ENCODE assay signal across 14 cellular contexts in genomic region chr3:18438586-18438985, GRCh38. TPM values are rescaled to one million over a fixed set of nuclear protein-coding genes. Genes with fewer than 3 reads are reported as not detected.
A peak's percentile ranks its signal among the peaks of the same experiment; 100 is the strongest.
DNase-seq lines count a peak whose midpoint lies in the region; ATAC-seq lines count a peak whose summit lies in the region.
"Had no signal": no experiment of that assay in that cellular context is flagged by ENCODE, and none has a peak within 500 bp of the region (broad histone marks: within the 10 kb centered on the region; RNA-seq: fewer than 3 reads in every experiment).

No MANE protein-coding gene starts in this region.

- H3K36me3 Mint-ChIP-seq in IgD-negative memory B cell: no peaks in the 10 kb centered on the region
- peaks cover 2% of the 10 kb centered on the region for H3K36me3 Mint-ChIP-seq in activated naive CD4-positive, alpha-beta T cell treated with anti-CD3 and anti-CD28 coated beads, Interleukin-2, amount 50 U/mL, for 24 hours
- H3K36me3 Mint-ChIP-seq: brain had no signal

- H3K27me3 Mint-ChIP-seq in IgD-negative memory B cell: peaks cover 3% of the 10 kb centered on the region
- H3K27me3 Mint-ChIP-seq in activated naive CD4-positive, alpha-beta T cell treated with anti-CD3 and anti-CD28 coated beads, Interleukin-2, amount 50 U/mL, for 24 hours: no peaks in the 10 kb centered on the region

- H3K4me1 Mint-ChIP-seq in IgD-negative memory B cell: peaks cover 18 to 40% (median 21%) of the 10 kb centered on the region in 3 donors
- peaks cover 61% of the 10 kb centered on the region for H3K4me1 Mint-ChIP-seq in activated naive CD4-positive, alpha-beta T cell treated with anti-CD3 and anti-CD28 coated beads, Interleukin-2, amount 50 U/mL, for 24 hours

- no peaks in the 10 kb centered on the region for H3K9me3 Mint-ChIP-seq in IgD-negative memory B cell
- H3K9me3 Mint-ChIP-seq in activated naive CD4-positive, alpha-beta T cell treated with anti-CD3 and anti-CD28 coated beads, Interleukin-2, amount 50 U/mL, for 24 hours: no peaks in the 10 kb centered on the region
- H3K9me3 Mint-ChIP-seq: brain had no signal

- H3K27ac Mint-ChIP-seq in IgD-negative memory B cell: peak overlapping the region; percentile 44 to 78 (median 55)
- peak overlapping the region; percentile 94 for H3K27ac Mint-ChIP-seq in activated naive CD4-positive, alpha-beta T cell treated with anti-CD3 and anti-CD28 coated beads, Interleukin-2, amount 50 U/mL, for 24 hours
- H3K27ac Mint-ChIP-seq: brain had no signal

- peak overlapping the region in 3 of 4 donors; percentile 15 to 73 (median 72) for H3K4me3 Mint-ChIP-seq in IgD-negative memory B cell
- H3K4me3 Mint-ChIP-seq in activated naive CD4-positive, alpha-beta T cell treated with anti-CD3 and anti-CD28 coated beads, Interleukin-2, amount 50 U/mL, for 24 hours: peak overlapping the region; percentile 86
- H3K4me3 Mint-ChIP-seq: brain had no signal

- no peak for ATAC-seq in HG02642 (IDR thresholded peaks at IDR 0.05; ENCODE audit: poor library complexity, unreplicated experiment)
- no peak for ATAC-seq in HG02870 (IDR thresholded peaks at IDR 0.05; ENCODE audit: unreplicated experiment)
- ATAC-seq: GM12878 had no signal

- peak; percentile 24 to 34 for DNase-seq in activated CD4-positive, alpha-beta T cell treated with anti-CD3 and anti-CD28 coated beads for 24 hours (ENCODE audit: low read depth in 2 of 2)
- DNase-seq in stimulated activated CD4-positive, alpha-beta T cell treated with anti-CD3 and anti-CD28 coated beads, Interleukin-2, amount 100 ng/mL, for 24 hours: peak; percentile 46 to 53
- DNase-seq in GM19240 (ENCODE audit: insufficient read length, low spot score) (no peak), GM19238 (ENCODE audit: insufficient read length, low spot score) (no peak)
- DNase-seq: COR-L47, KG1, NCI-H748 treated with DMSO at 0.1 percent for 48 hours, T1000 had no signal

RNA-seq across cellular contexts. Expression of gene SATB1, which starts 13.4 kb away (rescaled TPM):
- 11.5 TPM for polyA plus RNA-seq in IgD-negative memory B cell

Comparison
In these comparisons a context has a peak if more than half of its experiments do, and no peak if none do; other contexts are left out.
1. DNase-seq: peak in activated CD4-positive, alpha-beta T cell treated with anti-CD3 and anti-CD28 coated beads for 24 hours (2 of 2) and stimulated activated CD4-positive, alpha-beta T cell treated with anti-CD3 and anti-CD28 coated beads, Interleukin-2, amount 100 ng/mL, for 24 hours (2 of 2); none in GM19240 (single experiment) and GM19238 (single experiment).